ENCODE assay signal across 20 cellular contexts in the genomic region with DNA sequence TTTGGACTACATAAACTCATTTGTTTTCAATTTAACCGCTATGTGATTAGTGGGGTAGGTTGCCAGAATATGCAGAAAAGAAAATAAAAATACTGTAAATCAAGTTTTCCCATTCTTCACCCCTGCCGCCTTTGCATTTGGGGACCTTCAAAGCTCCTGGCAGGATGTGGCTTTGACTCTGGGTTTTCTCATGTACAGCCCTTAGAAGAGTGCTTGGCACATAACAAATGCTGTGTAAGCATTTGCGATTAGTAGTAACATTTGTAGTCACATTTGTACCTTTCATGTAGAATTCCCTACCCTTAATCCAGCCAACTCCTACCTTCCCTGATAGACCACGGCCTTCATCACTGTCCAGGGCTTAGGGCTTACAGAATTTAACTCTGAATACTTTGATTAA.
DNase-seq lines count a peak whose midpoint lies in the region; ATAC-seq and TF ChIP-seq lines count a peak whose summit lies in the region.
"Had no signal": no experiment of that assay in that cellular context is flagged by ENCODE, and none has a peak within 500 bp of the region (broad histone marks: within the 10 kb centered on the region; RNA-seq: fewer than 3 reads in every experiment).

No MANE protein-coding gene starts in this region.

- peak overlapping the region; percentile 20; the same call in 1 of the 2 replicates for H3K23ac ChIP-seq in IMR-90 (ENCODE audit: low read depth, low read length)

- H3K4ac ChIP-seq in IMR-90 (ENCODE audit: low read depth, low read length) = peak overlapping the region; percentile 80

- no peaks in the 10 kb centered on the region for H4K20me1 ChIP-seq in IMR-90 (ENCODE audit: insufficient read depth, low read length)

- no peak overlapping the region for H3K4me3 ChIP-seq in CD4-positive, alpha-beta memory T cell (ENCODE audit: low read length in 2 of 2)
- H3K4me3 ChIP-seq in IMR-90 (ENCODE audit: insufficient read depth, low read depth, low read length) = no peak overlapping the region
- H3K4me3 ChIP-seq in right cardiac atrium (ENCODE audit: low read length) = no peak overlapping the region
- H3K4me3 ChIP-seq: dorsolateral prefrontal cortex, prostate gland had no signal

- H3K4me1 Mint-ChIP-seq in CD4-positive, alpha-beta memory T cell = peaks cover 10 to 28% (median 19%) of the 10 kb centered on the region in 4 donors
- H3K4me1 Mint-ChIP-seq in activated naive CD8-positive, alpha-beta T cell (ENCODE audit: low read depth) = peaks cover 33% of the 10 kb centered on the region
- H3K4me1 Mint-ChIP-seq in immature natural killer cell = peaks cover 21% of the 10 kb centered on the region in 2 donors
- H3K4me1 Mint-ChIP-seq in activated CD4-positive, alpha-beta memory T cell treated with anti-CD3 and anti-CD28 coated beads for 36 hours (ENCODE audit: low read depth) = peaks cover 53% of the 10 kb centered on the region
- peaks cover 53% of the 10 kb centered on the region for H3K4me1 Mint-ChIP-seq in nephron progenitor cell

- peaks cover 23% of the 10 kb centered on the region for H3K9me1 ChIP-seq in IMR-90 (ENCODE audit: insufficient read depth, low read length)

- no peak overlapping the region for H3K4me2 ChIP-seq in IMR-90 (ENCODE audit: low read depth, low read length)

- H3K27me3 ChIP-seq in CD4-positive, alpha-beta memory T cell (ENCODE audit: insufficient read depth, low read length) = no peaks in the 10 kb centered on the region
- no peaks in the 10 kb centered on the region for H3K27me3 ChIP-seq in IMR-90 (ENCODE audit: control insufficient read depth, insufficient read depth, low read length)
- no peaks in the 10 kb centered on the region for H3K27me3 ChIP-seq in right cardiac atrium (ENCODE audit: control insufficient read depth, insufficient read depth)
- H3K27me3 ChIP-seq: dorsolateral prefrontal cortex had no signal

- intact Hi-C loops in CD4-positive, alpha-beta memory T cell (cut with micrococcal nuclease) = no loop called here
- intact Hi-C loops in IMR-90 (cut with micrococcal nuclease) = no loop called here
- intact Hi-C loops in activated CD4-positive, alpha-beta memory T cell treated with anti-CD3 and anti-CD28 coated beads for 36 hours (cut with micrococcal nuclease) = no loop called here
- intact Hi-C loops in right cardiac atrium (cut with DNase I) = no loop called here

- peak overlapping the region; percentile 51 for H3K14ac ChIP-seq in IMR-90 (replicated peaks; ENCODE audit: low read depth, low read length)

- H2BK5ac ChIP-seq in IMR-90 (ENCODE audit: low read depth, low read length, poor library complexity, severe bottlenecking) = peak overlapping the region; percentile 90

- peak in 4 of 5 donors; percentile 15 to 35 (median 24) for DNase-seq in CD4-positive, alpha-beta memory T cell
- DNase-seq in IMR-90 (no peak), immature natural killer cell (peak in 2 of 3 donors; percentile 3 to 11), right cardiac atrium (no peak), nephron progenitor cell (no peak)
- DNase-seq in activated CD4-positive, alpha-beta memory T cell treated with anti-CD3 and anti-CD28 coated beads for 36 hours = no peak
- DNase-seq: anterior cingulate cortex; dorsolateral prefrontal cortex; hypothalamus; Kasumi-1; left colon; NCI-H146; NCI-H446; stimulated activated CD4-positive, alpha-beta T cell treated with anti-CD3 and anti-CD28 coated beads, Interleukin-15, amount 100 ng/mL, for 24 hours; WERI-Rb-1 had no signal

- no peaks in the 10 kb centered on the region for H3K36me3 Mint-ChIP-seq in CD4-positive, alpha-beta memory T cell
- H3K36me3 Mint-ChIP-seq in activated naive CD8-positive, alpha-beta T cell = peaks cover 3% of the 10 kb centered on the region
- H3K36me3 Mint-ChIP-seq in immature natural killer cell = no peaks in the 10 kb centered on the region
- H3K36me3 Mint-ChIP-seq in activated CD4-positive, alpha-beta memory T cell treated with anti-CD3 and anti-CD28 coated beads for 36 hours = no peaks in the 10 kb centered on the region
- no peaks in the 10 kb centered on the region for H3K36me3 Mint-ChIP-seq in nephron progenitor cell (ENCODE audit: low read depth)

- H3K56ac ChIP-seq in IMR-90 (ENCODE audit: extremely low read depth, insufficient read depth, low read length) = peak overlapping the region; percentile 37; the same call in 1 of the 2 replicates

- peaks cover 22% of the 10 kb centered on the region for H3K4me1 ChIP-seq in CD4-positive, alpha-beta memory T cell (ENCODE audit: insufficient read depth, low read length)
- peaks cover 13% of the 10 kb centered on the region for H3K4me1 ChIP-seq in IMR-90 (ENCODE audit: control insufficient read depth, insufficient read depth, low read length)
- H3K4me1 ChIP-seq in right cardiac atrium (ENCODE audit: control insufficient read depth, insufficient read depth, low read length) = peaks cover 5% of the 10 kb centered on the region
- H3K4me1 ChIP-seq: prostate gland had no signal

- BruUV-seq in IMR-90 (replicated peaks; lab: Mats Ljungman, UMichigan) = no TSS peak

- H2BK20ac ChIP-seq in IMR-90 (ENCODE audit: low read depth, low read length) = peak overlapping the region; percentile 69; the same call in 1 of the 2 replicates

- peak overlapping the region; percentile 80 for H2BK120ac ChIP-seq in IMR-90 (ENCODE audit: low read depth, low read length)

- peaks cover 2 to 6% of the 10 kb centered on the region in 2 donors for H3K27me3 Mint-ChIP-seq in CD4-positive, alpha-beta memory T cell
- H3K27me3 Mint-ChIP-seq in activated naive CD8-positive, alpha-beta T cell = peaks cover 17% of the 10 kb centered on the region
- H3K27me3 Mint-ChIP-seq in immature natural killer cell (ENCODE audit: low read depth in 3 of 3) = peaks cover 2 to 11% (median 2%) of the 10 kb centered on the region in 3 donors
- H3K27me3 Mint-ChIP-seq in activated CD4-positive, alpha-beta memory T cell treated with anti-CD3 and anti-CD28 coated beads for 36 hours = no peaks in the 10 kb centered on the region
- peaks cover under 1% of the 10 kb centered on the region for H3K27me3 Mint-ChIP-seq in nephron progenitor cell (ENCODE audit: low read depth, poor library complexity)

- peak overlapping the region in 1 of 7 donors; percentile 43 for H3K27ac Mint-ChIP-seq in CD4-positive, alpha-beta memory T cell
- no peak overlapping the region for H3K27ac Mint-ChIP-seq in activated naive CD8-positive, alpha-beta T cell
- H3K27ac Mint-ChIP-seq in immature natural killer cell = no peak overlapping the region
- no peak overlapping the region for H3K27ac Mint-ChIP-seq in activated CD4-positive, alpha-beta memory T cell treated with anti-CD3 and anti-CD28 coated beads for 36 hours
- no peak overlapping the region for H3K27ac Mint-ChIP-seq in nephron progenitor cell

- no peaks in the 10 kb centered on the region for H3K9me3 Mint-ChIP-seq in CD4-positive, alpha-beta memory T cell
- H3K9me3 Mint-ChIP-seq in activated naive CD8-positive, alpha-beta T cell (ENCODE audit: low read depth) = no peaks in the 10 kb centered on the region
- H3K9me3 Mint-ChIP-seq in immature natural killer cell = no peaks in the 10 kb centered on the region
- no peaks in the 10 kb centered on the region for H3K9me3 Mint-ChIP-seq in activated CD4-positive, alpha-beta memory T cell treated with anti-CD3 and anti-CD28 coated beads for 36 hours
- H3K9me3 Mint-ChIP-seq in nephron progenitor cell = no peaks in the 10 kb centered on the region

- ATAC-seq in IMR-90 (ENCODE audit: low read depth) = no peak
- ATAC-seq in right cardiac atrium = no peak
- ATAC-seq in HG03280 (IDR thresholded peaks at IDR 0.05; ENCODE audit: unreplicated experiment) = no peak
- ATAC-seq: left colon had no signal

- H2AK5ac ChIP-seq in IMR-90 (ENCODE audit: low read depth, low read length) = peak overlapping the region; percentile 81

- H2BK15ac ChIP-seq in IMR-90 (ENCODE audit: low read depth, low read length) = peak overlapping the region; percentile 37; the same call in 1 of the 3 replicates

- H3K18ac ChIP-seq in IMR-90 (ENCODE audit: low read depth, low read length) = peak overlapping the region; percentile 30; the same call in 1 of the 2 replicates

- CTCF ChIA-PET in CD4-positive, alpha-beta memory T cell (lab: Charles Lee; ENCODE audit: partially characterized antibody) = interaction anchor here (0.6 kb wide), 1 partner anchor 1607 kb away, joined by 3 read pairs; no protein-coding TSS in a partner anchor
- CTCF ChIA-PET in IMR-90 (lab: Yijun Ruan, JAX) = interaction anchor here (1.0 kb wide), 1 partner anchor 11 kb away, joined by 3 read pairs; no protein-coding TSS in a partner anchor
- CTCF ChIA-PET in activated CD4-positive, alpha-beta memory T cell treated with anti-CD3 and anti-CD28 coated beads for 36 hours (lab: Charles Lee) = no interaction called here

- no peak overlapping the region for H2AFZ ChIP-seq in IMR-90 (replicated peaks; ENCODE audit: low read length, poor library complexity)

- dilution Hi-C loops in IMR-90 (cut with HindIII; ENCODE audit: low sequenced_read_pairs, unreplicated experiment) = no loop called here

- H2AK9ac ChIP-seq in IMR-90 (replicated peaks; ENCODE audit: low read depth, low read length, poor library complexity) = no peak overlapping the region

- no peak for TF ChIP-seq RAD21 in IMR-90 (IDR thresholded peaks at IDR 0.05; ENCODE audit: low read length)

- POLR2A ChIA-PET in CD4-positive, alpha-beta memory T cell (lab: Charles Lee; ENCODE audit: partially characterized antibody) = no interaction called here
- POLR2A ChIA-PET in IMR-90 (lab: Charles Lee; ENCODE audit: unreplicated experiment) = no interaction called here
- POLR2A ChIA-PET in activated CD4-positive, alpha-beta memory T cell treated with anti-CD3 and anti-CD28 coated beads for 36 hours (lab: Charles Lee) = interaction anchor here (1.3 kb wide), 1 partner anchor 13 kb away, joined by 3 read pairs; no protein-coding TSS in a partner anchor

- no peak overlapping the region for H4K5ac ChIP-seq in IMR-90 (ENCODE audit: low read depth, low read length)

- no peaks in the 10 kb centered on the region for H3K79me1 ChIP-seq in IMR-90 (ENCODE audit: low read depth in 1 of 2, low read length in 2 of 2)

- peak overlapping the region in 4 of 8 donors; percentile 7 to 47 (median 28) for H3K4me3 Mint-ChIP-seq in CD4-positive, alpha-beta memory T cell
- H3K4me3 Mint-ChIP-seq in activated naive CD8-positive, alpha-beta T cell = peak overlapping the region; percentile 0
- H3K4me3 Mint-ChIP-seq in immature natural killer cell = peak overlapping the region in 2 of 5 donors; percentile 24 to 42
- no peak overlapping the region for H3K4me3 Mint-ChIP-seq in activated CD4-positive, alpha-beta memory T cell treated with anti-CD3 and anti-CD28 coated beads for 36 hours
- no peak overlapping the region for H3K4me3 Mint-ChIP-seq in nephron progenitor cell

- in situ Hi-C loops in IMR-90 (cut with MboI; ENCODE audit: low sequenced_read_pairs) = no loop called here

- H3K9me3 ChIP-seq in CD4-positive, alpha-beta memory T cell (ENCODE audit: control insufficient read depth in 1 of 2, low read length in 2 of 2) = no peaks in the 10 kb centered on the region
- no peaks in the 10 kb centered on the region for H3K9me3 ChIP-seq in IMR-90 (ENCODE audit: control insufficient read depth, insufficient read depth, low read length)
- no peaks in the 10 kb centered on the region for H3K9me3 ChIP-seq in right cardiac atrium (ENCODE audit: control insufficient read depth, low read length)
- H3K9me3 ChIP-seq: prostate gland had no signal

- no peak for TF ChIP-seq POLR2A in IMR-90 (IDR thresholded peaks at IDR 0.05; ENCODE audit: low read depth, low read length)

- no peak overlapping the region for H3K9ac ChIP-seq in IMR-90 (ENCODE audit: low read depth, low read length)

- H4K91ac ChIP-seq in IMR-90 (ENCODE audit: insufficient read depth, low read depth, low read length) = 0 out of 2 replicates have a peak overlapping the region, but pooled peaks have one; percentile 2

- H3K27ac ChIP-seq in CD4-positive, alpha-beta memory T cell (ENCODE audit: low read depth, low read length) = no peak overlapping the region
- H3K27ac ChIP-seq in IMR-90 (ENCODE audit: insufficient read depth, low read length) (no peak overlapping the region), right cardiac atrium (ENCODE audit: low read length) (no peak overlapping the region)
- H3K27ac ChIP-seq: C4-2B, dorsolateral prefrontal cortex, HL-60, prostate gland, WERI-Rb-1 had no signal

- no peaks in the 10 kb centered on the region for H3K36me3 ChIP-seq in CD4-positive, alpha-beta memory T cell (ENCODE audit: insufficient read depth, low read length)
- H3K36me3 ChIP-seq in IMR-90 (ENCODE audit: control insufficient read depth, insufficient read depth, low read length) = no peaks in the 10 kb centered on the region
- H3K36me3 ChIP-seq: prostate gland, WERI-Rb-1 had no signal

- WGBS in IMR-90 (ENCODE audit: extremely low coverage in 2 of 2, insufficient read length in 1 of 2), 2 experiments = no CpG with 5 or more reads among the region's 4 CpGs
- 78% methylated on average over 4 of the region's 4 CpGs for WGBS in right cardiac atrium

- TF ChIP-seq CTCF in IMR-90 (conservative IDR thresholded peaks at IDR 0.05; ENCODE audit: low read depth, low read length) (no peak), nephron progenitor cell (IDR thresholded peaks at IDR 0.05) (no peak)

- H4K8ac ChIP-seq in IMR-90 (ENCODE audit: low read depth in 2 of 2, low read length in 2 of 2) = peak overlapping the region in 1 of 2 experiments; percentile 75; a peak in 2 of 4 replicates

Comparison
In these comparisons a context has a peak if more than half of its experiments do, and no peak if none do; other contexts are left out.
1. DNase-seq: peak in CD4-positive, alpha-beta memory T cell (4 of 5) and immature natural killer cell (2 of 3); none in IMR-90 (single experiment), activated CD4-positive, alpha-beta memory T cell treated with anti-CD3 and anti-CD28 coated beads for 36 hours (single experiment), right cardiac atrium (0 of 3) and nephron progenitor cell (single experiment).